Comparison of ENCODE assay signal across 29 cellular contexts in genomic region chr17:71496552-71496951, GRCh38.
DNase-seq lines count a peak whose midpoint lies in the region; ATAC-seq, FAIRE-seq and TF ChIP-seq lines count a peak whose summit lies in the region.
"Had no signal": no experiment of that assay in that cellular context is flagged by ENCODE, and none has a peak within 500 bp of the region (broad histone marks: within the 10 kb centered on the region; RNA-seq: fewer than 3 reads in every experiment).

No MANE protein-coding gene starts in this region.

- TF ChIP-seq CTCF in A549 (IDR thresholded peaks at IDR 0.05), result no peak

- TF ChIP-seq EP300 in A549 (IDR thresholded peaks at IDR 0.05), result no peak

- POLR2A ChIA-PET in A549 (lab: Yijun Ruan, JAX), result no interaction called here

- H3K9me3 Mint-ChIP-seq in T-helper 2 cell treated with Interferon-gamma antibody and Interleukin-4, amounts not matched to agents 5 μg/mL and 100 μg/mL, for 36 hours, result peaks cover 16% of the 10 kb centered on the region
- H3K9me3 Mint-ChIP-seq in stimulated activated naive B cell treated with anti-CD40 and anti-IgM and Interleukin-4, amounts not matched to agents 10 μg/mL and 1 μg/mL and 100 μg/mL, for 72 hours, result peaks cover 0 to 1% of the 10 kb centered on the region in 2 donors
- H3K9me3 Mint-ChIP-seq: activated CD4-positive, alpha-beta memory T cell treated with anti-CD3 and anti-CD28 coated beads, Interleukin-2, amount 10 ng/mL, durations not matched to agents 7 days and 5 days; dendritic cell treated with granulocyte-macrophage colony-stimulating factor and Interleukin-4, amounts not matched to agents 40 ng/mL and 50 ng/mL, for 4 days; neural progenitor cell had no signal

- H3K4me3 Mint-ChIP-seq in T-helper 2 cell treated with Interferon-gamma antibody and Interleukin-4, amounts not matched to agents 5 μg/mL and 100 μg/mL, for 36 hours, result no peak overlapping the region
- H3K4me3 Mint-ChIP-seq in stimulated activated naive B cell treated with anti-CD40 and anti-IgM and Interleukin-4, amounts not matched to agents 10 μg/mL and 1 μg/mL and 100 μg/mL, for 72 hours, result no peak overlapping the region
- H3K4me3 Mint-ChIP-seq: activated CD4-positive, alpha-beta memory T cell treated with anti-CD3 and anti-CD28 coated beads, Interleukin-2, amount 10 ng/mL, durations not matched to agents 7 days and 5 days; dendritic cell treated with granulocyte-macrophage colony-stimulating factor and Interleukin-4, amounts not matched to agents 40 ng/mL and 50 ng/mL, for 4 days; neural progenitor cell had no signal

- CTCF ChIA-PET in A549 (lab: Yijun Ruan, JAX), result interaction anchor here (1.0 kb wide), 1 partner anchor 24 kb away, joined by 3 read pairs; no protein-coding TSS in a partner anchor

- DNase-seq in A549 (ENCODE audit: low read depth in 1 of 2, low spot score in 1 of 2) (no peak), H4 (ENCODE audit: low spot score) (peak; percentile 23), amniotic stem cell (lab: John Stamatoyannopoulos, UW) (peak; percentile 25), iris pigment epithelial cell (ENCODE audit: low read depth) (peak; percentile 95), foreskin melanocyte (no peak)
- DNase-seq in T-helper 2 cell treated with Interferon-gamma antibody and Interleukin-4, amounts not matched to agents 5 μg/mL and 100 μg/mL, for 36 hours (ENCODE audit: low spot score), result no peak
- no peak for DNase-seq in stimulated activated naive B cell treated with anti-CD40 and anti-IgM and Interleukin-4, amounts not matched to agents 10 μg/mL and 1 μg/mL and 100 μg/mL, for 72 hours
- DNase-seq: activated CD4-positive, alpha-beta memory T cell treated with anti-CD3 and anti-CD28 coated beads, Interleukin-2, amount 10 ng/mL, durations not matched to agents 7 days and 5 days; activated effector memory CD4-positive, alpha-beta T cell treated with Interleukin-2 at 50 U/mL for 16 hours; amygdala; C1 segment of cervical spinal cord; Caco-2; DND-41; head of caudate nucleus; MG63; NCI-H1417; NCI-H2107; NCI-H510A; SIG-M5; SW 1271 had no signal

- H3K27me3 Mint-ChIP-seq in T-helper 2 cell treated with Interferon-gamma antibody and Interleukin-4, amounts not matched to agents 5 μg/mL and 100 μg/mL, for 36 hours (ENCODE audit: low read depth), result no peaks in the 10 kb centered on the region
- no peaks in the 10 kb centered on the region for H3K27me3 Mint-ChIP-seq in stimulated activated naive B cell treated with anti-CD40 and anti-IgM and Interleukin-4, amounts not matched to agents 10 μg/mL and 1 μg/mL and 100 μg/mL, for 72 hours
- H3K27me3 Mint-ChIP-seq: activated CD4-positive, alpha-beta memory T cell treated with anti-CD3 and anti-CD28 coated beads, Interleukin-2, amount 10 ng/mL, durations not matched to agents 7 days and 5 days; dendritic cell treated with granulocyte-macrophage colony-stimulating factor and Interleukin-4, amounts not matched to agents 40 ng/mL and 50 ng/mL, for 4 days had no signal

- no peak overlapping the region for H3K27ac Mint-ChIP-seq in T-helper 2 cell treated with Interferon-gamma antibody and Interleukin-4, amounts not matched to agents 5 μg/mL and 100 μg/mL, for 36 hours
- H3K27ac Mint-ChIP-seq in stimulated activated naive B cell treated with anti-CD40 and anti-IgM and Interleukin-4, amounts not matched to agents 10 μg/mL and 1 μg/mL and 100 μg/mL, for 72 hours, result no peak overlapping the region
- H3K27ac Mint-ChIP-seq: activated CD4-positive, alpha-beta memory T cell treated with anti-CD3 and anti-CD28 coated beads, Interleukin-2, amount 10 ng/mL, durations not matched to agents 7 days and 5 days; dendritic cell treated with granulocyte-macrophage colony-stimulating factor and Interleukin-4, amounts not matched to agents 40 ng/mL and 50 ng/mL, for 4 days; neural progenitor cell had no signal

- no peak overlapping the region for H3K4me2 ChIP-seq in A549
- H3K4me2 ChIP-seq: neural progenitor cell had no signal

- no peaks in the 10 kb centered on the region for H3K9me3 ChIP-seq in A549
- H3K9me3 ChIP-seq: Caco-2, MG63, prostate gland had no signal

- FAIRE-seq in A549 (lab: Jason Lieb, UNC), result peak; percentile 39
- FAIRE-seq: GM19239 had no signal

- no peak overlapping the region for H3K27ac ChIP-seq in A549
- H3K27ac ChIP-seq: cardiac muscle cell, neural progenitor cell, prostate gland had no signal

- H3K4me3 ChIP-seq in A549, result no peak overlapping the region
- H3K4me3 ChIP-seq: cardiac muscle cell, MG63, neural progenitor cell, prostate gland had no signal

- H3K36me3 Mint-ChIP-seq in T-helper 2 cell treated with Interferon-gamma antibody and Interleukin-4, amounts not matched to agents 5 μg/mL and 100 μg/mL, for 36 hours (ENCODE audit: low read depth), result no peaks in the 10 kb centered on the region
- H3K36me3 Mint-ChIP-seq in stimulated activated naive B cell treated with anti-CD40 and anti-IgM and Interleukin-4, amounts not matched to agents 10 μg/mL and 1 μg/mL and 100 μg/mL, for 72 hours, result no peaks in the 10 kb centered on the region
- H3K36me3 Mint-ChIP-seq: neural progenitor cell had no signal

- H3K4me1 Mint-ChIP-seq in T-helper 2 cell treated with Interferon-gamma antibody and Interleukin-4, amounts not matched to agents 5 μg/mL and 100 μg/mL, for 36 hours (ENCODE audit: low read depth), result no peaks in the 10 kb centered on the region
- no peaks in the 10 kb centered on the region for H3K4me1 Mint-ChIP-seq in stimulated activated naive B cell treated with anti-CD40 and anti-IgM and Interleukin-4, amounts not matched to agents 10 μg/mL and 1 μg/mL and 100 μg/mL, for 72 hours
- H3K4me1 Mint-ChIP-seq: activated CD4-positive, alpha-beta memory T cell treated with anti-CD3 and anti-CD28 coated beads, Interleukin-2, amount 10 ng/mL, durations not matched to agents 7 days and 5 days had no signal

- no peak for ATAC-seq in A549
- ATAC-seq in GM18519 (IDR thresholded peaks at IDR 0.05; ENCODE audit: low FRiP score, unreplicated experiment), result no peak
- no peak for ATAC-seq in stimulated activated naive B cell treated with anti-CD40 and anti-IgM and Interleukin-4, amounts not matched to agents 10 μg/mL and 1 μg/mL and 100 μg/mL, for 72 hours (replicated peaks)
- ATAC-seq: activated CD4-positive, CD25-positive, alpha-beta regulatory T cell treated with anti-CD3 and anti-CD28 coated beads, Interleukin-2, amount 50 U/mL, for 24 hours; HCT116; Panc1 had no signal

- WGBS in A549 (ENCODE audit: missing lambda C conversion rate), result 28% methylated on average over 2 of the region's 2 CpGs

- TF ChIP-seq RAD21 in A549 (conservative IDR thresholded peaks at IDR 0.05 in 1 of 2, IDR thresholded peaks at IDR 0.05 in 1 of 2), result no peak

- no peak for TF ChIP-seq POLR2A in A549 (IDR thresholded peaks at IDR 0.05; ENCODE audit: low read length)

- no peaks in the 10 kb centered on the region for H3K4me1 ChIP-seq in A549
- H3K4me1 ChIP-seq: Caco-2, neural progenitor cell, prostate gland had no signal

TF ChIP-seq in A549, 52 proteins besides CTCF, POLR2A, EP300 and RAD21:
- TF ChIP-seq SREBF2 (IDR thresholded peaks at IDR 0.05) (no peak), NR3C1 (IDR thresholded peaks at IDR 0.05) (no peak), RARB (CRISPR knock-in tag; IDR thresholded peaks at IDR 0.05) (no peak), FOSB (CRISPR knock-in tag; IDR thresholded peaks at IDR 0.05) (no peak), EHF (CRISPR knock-in tag; IDR thresholded peaks at IDR 0.05) (no peak), RFX5 (IDR thresholded peaks at IDR 0.05) (no peak), HES2 (IDR thresholded peaks at IDR 0.05) (no peak), ZFP36 (IDR thresholded peaks at IDR 0.05; ENCODE audit: borderline replicate concordance, partially characterized antibody) (no peak), MYC (IDR thresholded peaks at IDR 0.05; ENCODE audit: borderline replicate concordance, low read length) (no peak), PHF8 (IDR thresholded peaks at IDR 0.05; ENCODE audit: borderline replicate concordance, low read depth) (no peak), ZSCAN20 (CRISPR knock-in tag; IDR thresholded peaks at IDR 0.05) (no peak), HOXA7 (CRISPR knock-in tag; IDR thresholded peaks at IDR 0.05) (no peak)
- TF ChIP-seq, protein P1, sequence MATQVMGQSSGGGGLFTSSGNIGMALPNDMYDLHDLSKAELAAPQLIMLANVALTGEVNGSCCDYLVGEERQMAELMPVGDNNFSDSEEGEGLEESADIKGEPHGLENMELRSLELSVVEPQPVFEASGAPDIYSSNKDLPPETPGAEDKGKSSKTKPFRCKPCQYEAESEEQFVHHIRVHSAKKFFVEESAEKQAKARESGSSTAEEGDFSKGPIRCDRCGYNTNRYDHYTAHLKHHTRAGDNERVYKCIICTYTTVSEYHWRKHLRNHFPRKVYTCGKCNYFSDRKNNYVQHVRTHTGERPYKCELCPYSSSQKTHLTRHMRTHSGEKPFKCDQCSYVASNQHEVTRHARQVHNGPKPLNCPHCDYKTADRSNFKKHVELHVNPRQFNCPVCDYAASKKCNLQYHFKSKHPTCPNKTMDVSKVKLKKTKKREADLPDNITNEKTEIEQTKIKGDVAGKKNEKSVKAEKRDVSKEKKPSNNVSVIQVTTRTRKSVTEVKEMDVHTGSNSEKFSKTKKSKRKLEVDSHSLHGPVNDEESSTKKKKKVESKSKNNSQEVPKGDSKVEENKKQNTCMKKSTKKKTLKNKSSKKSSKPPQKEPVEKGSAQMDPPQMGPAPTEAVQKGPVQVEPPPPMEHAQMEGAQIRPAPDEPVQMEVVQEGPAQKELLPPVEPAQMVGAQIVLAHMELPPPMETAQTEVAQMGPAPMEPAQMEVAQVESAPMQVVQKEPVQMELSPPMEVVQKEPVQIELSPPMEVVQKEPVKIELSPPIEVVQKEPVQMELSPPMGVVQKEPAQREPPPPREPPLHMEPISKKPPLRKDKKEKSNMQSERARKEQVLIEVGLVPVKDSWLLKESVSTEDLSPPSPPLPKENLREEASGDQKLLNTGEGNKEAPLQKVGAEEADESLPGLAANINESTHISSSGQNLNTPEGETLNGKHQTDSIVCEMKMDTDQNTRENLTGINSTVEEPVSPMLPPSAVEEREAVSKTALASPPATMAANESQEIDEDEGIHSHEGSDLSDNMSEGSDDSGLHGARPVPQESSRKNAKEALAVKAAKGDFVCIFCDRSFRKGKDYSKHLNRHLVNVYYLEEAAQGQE (IDR thresholded peaks at IDR 0.05), result no peak

Comparison
In these comparisons a context has a peak if more than half of its experiments do, and no peak if none do; other contexts are left out.
1. DNase-seq: peak in H4 (single experiment), amniotic stem cell (single experiment) and iris pigment epithelial cell (single experiment); none in A549 (0 of 2), T-helper 2 cell treated with Interferon-gamma antibody and Interleukin-4, amounts not matched to agents 5 μg/mL and 100 μg/mL, for 36 hours (single experiment), stimulated activated naive B cell treated with anti-CD40 and anti-IgM and Interleukin-4, amounts not matched to agents 10 μg/mL and 1 μg/mL and 100 μg/mL, for 72 hours (single experiment) and foreskin melanocyte (single experiment).